10 cellular contexts compared by ENCODE assay signal in genomic region chr1:8047686-8048522, GRCh38. TPM values are rescaled to one million over a fixed set of nuclear protein-coding genes. Genes with fewer than 3 reads are reported as not detected.
DNase-seq lines count a peak whose midpoint lies in the region; ATAC-seq and TF ChIP-seq lines count a peak whose summit lies in the region.
"Had no signal": no experiment of that assay in that cellular context is flagged by ENCODE, and none has a peak within 500 bp of the region (broad histone marks: within the 10 kb centered on the region; RNA-seq: fewer than 3 reads in every experiment).

No MANE protein-coding gene starts in this region.

- H3K4me3 Mint-ChIP-seq in activated T-helper 1 cell treated with anti-CD3 and anti-CD28 coated beads, Interleukin-12 subunit alpha, Interleukin-12 subunit beta, Interleukin-2, Interleukin-4 antibody, amounts not matched to agents 30 ng/mL and 10 ng/mL and 1 ng/mL, durations not matched to agents 14 hours and 24 hours and 36 hours, result no peak overlapping the region
- H3K4me3 Mint-ChIP-seq: activated CD4-positive, alpha-beta T cell treated with anti-CD3 and anti-CD28 coated beads, Interleukin-2, amount 10 ng/mL, durations not matched to agents 24 days and 14 days had no signal

- intact Hi-C loops in colonic mucosa (cut with DNase I), result no loop called here
- intact Hi-C loops in activated T-helper 1 cell treated with anti-CD3 and anti-CD28 coated beads, Interleukin-12 subunit alpha, Interleukin-12 subunit beta, Interleukin-2, Interleukin-4 antibody, amounts not matched to agents 30 ng/mL and 10 ng/mL and 1 ng/mL, durations not matched to agents 14 hours and 24 hours and 36 hours (cut with micrococcal nuclease), result no loop called here

- CTCF ChIA-PET in AG04450 (lab: Charles Lee), result no interaction called here

- H3K27me3 ChIP-seq in AG04450 (ENCODE audit: control insufficient read depth, insufficient read depth, low read length) (no peaks in the 10 kb centered on the region), colonic mucosa (no peaks in the 10 kb centered on the region)

- POLR2A ChIA-PET in AG04450 (lab: Yijun Ruan, JAX), result interaction anchor here (0.5 to 0.6 kb wide), 2 partner anchors 23 to 173 kb away, joined by 3 to 4 read pairs; no protein-coding TSS in a partner anchor

- H3K27me3 Mint-ChIP-seq in activated T-helper 1 cell treated with anti-CD3 and anti-CD28 coated beads, Interleukin-12 subunit alpha, Interleukin-12 subunit beta, Interleukin-2, Interleukin-4 antibody, amounts not matched to agents 30 ng/mL and 10 ng/mL and 1 ng/mL, durations not matched to agents 14 hours and 24 hours and 36 hours (ENCODE audit: insufficient read depth), result peaks cover 3% of the 10 kb centered on the region
- H3K27me3 Mint-ChIP-seq: activated CD4-positive, alpha-beta T cell treated with anti-CD3 and anti-CD28 coated beads, Interleukin-2, amount 10 ng/mL, durations not matched to agents 24 days and 14 days had no signal

- no peaks in the 10 kb centered on the region for H3K36me3 ChIP-seq in colonic mucosa

- no peaks in the 10 kb centered on the region for H3K36me3 Mint-ChIP-seq in activated T-helper 1 cell treated with anti-CD3 and anti-CD28 coated beads, Interleukin-12 subunit alpha, Interleukin-12 subunit beta, Interleukin-2, Interleukin-4 antibody, amounts not matched to agents 30 ng/mL and 10 ng/mL and 1 ng/mL, durations not matched to agents 14 hours and 24 hours and 36 hours (ENCODE audit: low read depth)

- peaks cover 6% of the 10 kb centered on the region; the same call in 1 of the 2 replicates for H3K9me3 ChIP-seq in AG04450 (ENCODE audit: control insufficient read depth, insufficient read depth, low read length)
- H3K9me3 ChIP-seq in colonic mucosa, result no peaks in the 10 kb centered on the region

- DNase-seq in AG04450 (ENCODE audit: low read depth, low spot score) (no peak), MV-4-11 (lab: John Stamatoyannopoulos, UW) (peak; percentile 22), colonic mucosa (no peak), myocyte (ENCODE audit: low read depth) (peak; percentile 92), UCSD-AML1 (lab: John Stamatoyannopoulos, UW; ENCODE audit: unreplicated experiment) (no peak)
- no peak for DNase-seq in activated T-helper 1 cell treated with anti-CD3 and anti-CD28 coated beads, Interleukin-12 subunit alpha, Interleukin-12 subunit beta, Interleukin-2, Interleukin-4 antibody, amounts not matched to agents 30 ng/mL and 10 ng/mL and 1 ng/mL, durations not matched to agents 14 hours and 24 hours and 36 hours (ENCODE audit: low spot score)
- DNase-seq: activated CD4-positive, alpha-beta T cell treated with anti-CD3 and anti-CD28 coated beads, Interleukin-2, amount 10 ng/mL, durations not matched to agents 24 days and 14 days; small intestine had no signal

- H3K27ac ChIP-seq in AG04450 (ENCODE audit: low read depth, low read length) (peak overlapping the region; percentile 63), colonic mucosa (peak overlapping the region; percentile 7)

- H3K4me1 Mint-ChIP-seq in activated T-helper 1 cell treated with anti-CD3 and anti-CD28 coated beads, Interleukin-12 subunit alpha, Interleukin-12 subunit beta, Interleukin-2, Interleukin-4 antibody, amounts not matched to agents 30 ng/mL and 10 ng/mL and 1 ng/mL, durations not matched to agents 14 hours and 24 hours and 36 hours (ENCODE audit: low read depth), result peaks cover 5% of the 10 kb centered on the region

- H3K4me1 ChIP-seq in colonic mucosa, result no peaks in the 10 kb centered on the region

- no peaks in the 10 kb centered on the region for H3K9me3 Mint-ChIP-seq in activated T-helper 1 cell treated with anti-CD3 and anti-CD28 coated beads, Interleukin-12 subunit alpha, Interleukin-12 subunit beta, Interleukin-2, Interleukin-4 antibody, amounts not matched to agents 30 ng/mL and 10 ng/mL and 1 ng/mL, durations not matched to agents 14 hours and 24 hours and 36 hours
- H3K9me3 Mint-ChIP-seq: activated CD4-positive, alpha-beta T cell treated with anti-CD3 and anti-CD28 coated beads, Interleukin-2, amount 10 ng/mL, durations not matched to agents 24 days and 14 days had no signal

- no peak overlapping the region for H3K9ac ChIP-seq in colonic mucosa (ENCODE audit: low read depth in 2 of 2, low read length in 2 of 2)

- ATAC-seq in GM21825 (IDR thresholded peaks at IDR 0.05; ENCODE audit: unreplicated experiment) (no peak), GM18867 (IDR thresholded peaks at IDR 0.05; ENCODE audit: unreplicated experiment) (no peak)

- TF ChIP-seq CTCF in AG04450 (IDR thresholded peaks at IDR 0.05; ENCODE audit: low read depth, low read length), result no peak
- TF ChIP-seq CTCF in colonic mucosa (IDR thresholded peaks at IDR 0.05), result no peak

- H3K4me3 ChIP-seq in AG04450 (ENCODE audit: low read depth, low read length) (no peak overlapping the region), colonic mucosa (no peak overlapping the region)

- no peak overlapping the region for H3K27ac Mint-ChIP-seq in activated T-helper 1 cell treated with anti-CD3 and anti-CD28 coated beads, Interleukin-12 subunit alpha, Interleukin-12 subunit beta, Interleukin-2, Interleukin-4 antibody, amounts not matched to agents 30 ng/mL and 10 ng/mL and 1 ng/mL, durations not matched to agents 14 hours and 24 hours and 36 hours
- H3K27ac Mint-ChIP-seq: activated CD4-positive, alpha-beta T cell treated with anti-CD3 and anti-CD28 coated beads, Interleukin-2, amount 10 ng/mL, durations not matched to agents 24 days and 14 days had no signal

RNA-seq across cellular contexts. Expression of gene ERRFI1, which starts 21.8 kb away (rescaled TPM):
- 102 and 105 TPM in 2 replicates for polyA plus RNA-seq in AG04450 (2011; rRNA removed)
- polyA minus RNA-seq in AG04450 (2011; rRNA and poly(A)+ RNA removed), result 47.7 and 49.1 TPM in 2 replicates
- 10 to 100 TPM; 22.3 to 45.5 TPM for total RNA-seq in colonic mucosa
- total RNA-seq in myocyte, result 138 and 194 TPM in 2 replicates
- polyA plus RNA-seq in myocyte (2012), result 84.3 TPM
- total RNA-seq in activated T-helper 1 cell treated with anti-CD3 and anti-CD28 coated beads, Interleukin-12 subunit alpha, Interleukin-12 subunit beta, Interleukin-2, Interleukin-4 antibody, amounts not matched to agents 30 ng/mL and 10 ng/mL and 1 ng/mL, durations not matched to agents 14 hours and 24 hours and 36 hours, result 1.6 and 3.2 TPM in 2 replicates

Comparison
In these comparisons a context has a peak if more than half of its experiments do, and no peak if none do; other contexts are left out.
1. DNase-seq: peak in MV-4-11 (single experiment) and myocyte (single experiment); none in AG04450 (single experiment), colonic mucosa (single experiment), activated T-helper 1 cell treated with anti-CD3 and anti-CD28 coated beads, Interleukin-12 subunit alpha, Interleukin-12 subunit beta, Interleukin-2, Interleukin-4 antibody, amounts not matched to agents 30 ng/mL and 10 ng/mL and 1 ng/mL, durations not matched to agents 14 hours and 24 hours and 36 hours (single experiment) and UCSD-AML1 (single experiment).